In the genomic region with DNA sequence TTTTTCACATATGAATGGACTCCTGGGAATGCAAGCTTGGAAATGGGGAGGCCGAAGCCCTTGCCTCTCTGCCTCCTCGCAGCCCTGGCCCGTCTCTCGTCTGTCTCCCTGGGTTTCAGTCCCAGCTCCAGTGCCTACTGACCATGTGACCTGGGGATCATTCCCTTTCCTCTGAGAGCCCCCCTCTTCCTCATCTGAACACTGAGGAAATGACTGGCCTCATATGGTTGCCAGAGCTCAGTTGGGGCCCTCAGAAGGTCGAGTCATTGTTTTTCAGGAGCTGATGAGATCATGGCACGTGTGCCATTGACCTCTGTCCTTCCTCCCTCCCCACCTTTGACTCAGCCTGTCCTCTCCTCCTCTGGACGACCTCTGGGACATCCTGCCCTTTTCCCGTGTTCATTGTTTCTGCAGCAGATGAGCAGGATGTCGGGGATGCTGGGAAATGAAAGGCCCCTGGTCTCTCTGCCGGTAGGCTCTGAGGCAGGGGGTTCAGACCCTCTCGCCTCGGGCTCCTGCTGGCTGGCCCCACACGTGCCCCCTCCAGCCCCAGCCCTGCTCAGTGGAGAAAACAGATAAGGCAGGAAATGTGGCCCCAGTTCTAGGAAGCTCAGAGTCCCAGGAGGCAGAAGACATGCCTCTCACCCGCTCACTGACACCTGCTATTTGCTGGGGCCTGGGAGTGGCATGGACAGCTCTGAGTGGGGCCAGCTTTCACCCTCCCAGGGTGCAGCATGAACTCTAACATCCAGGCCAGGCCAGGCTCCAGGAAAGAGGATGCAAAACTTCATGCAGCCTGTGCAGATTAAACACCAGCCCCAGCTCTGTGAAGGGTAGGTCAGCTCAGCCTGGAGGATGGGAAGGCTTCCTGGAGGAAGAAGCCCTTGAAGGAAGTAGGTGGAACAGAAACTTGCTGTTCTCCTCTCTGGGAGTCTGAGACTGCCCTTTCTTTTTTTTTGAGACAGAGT, we compare ENCODE assay signal across 8 cellular contexts. TPM values are rescaled to one million over a fixed set of nuclear protein-coding genes. Genes with fewer than 3 reads are reported as not detected.
DNase-seq lines count a peak whose midpoint lies in the region; ATAC-seq and TF ChIP-seq lines count a peak whose summit lies in the region.

No MANE protein-coding gene starts in this region.

- H3K9me3 ChIP-seq in adrenal gland (replicated peaks in 1 of 3) (no peaks in the 10 kb centered on the region), liver (ENCODE audit: control insufficient read depth in 4 of 4, low read length in 3 of 4) (no peaks in the 10 kb centered on the region)

- TF ChIP-seq CTCF in adrenal gland (IDR thresholded peaks at IDR 0.05) (no peak), liver (IDR thresholded peaks at IDR 0.05; ENCODE audit: low read depth, low read length, missing input control) (no peak)

- H3K36me3 ChIP-seq in adrenal gland (replicated peaks in 1 of 2) (no peaks in the 10 kb centered on the region), liver (ENCODE audit: control insufficient read depth in 4 of 4, insufficient read depth in 3 of 4, low read depth in 1 of 4, low read length in 3 of 4) (no peaks in the 10 kb centered on the region)

- ATAC-seq in GM21528 (IDR thresholded peaks at IDR 0.05; ENCODE audit: low FRiP score, unreplicated experiment) (no peak), HG03457 (IDR thresholded peaks at IDR 0.05; ENCODE audit: unreplicated experiment) (no peak), GM18511 (IDR thresholded peaks at IDR 0.05; ENCODE audit: unreplicated experiment) (no peak)

- H3K4me1 ChIP-seq in adrenal gland (replicated peaks in 1 of 2), result peaks cover 15 to 38% of the 10 kb centered on the region in 2 donors
- H3K4me1 ChIP-seq in liver (ENCODE audit: control insufficient read depth in 4 of 4, insufficient read depth in 4 of 4, low read length in 3 of 4), result peaks cover 5 to 16% (median 13%) of the 10 kb centered on the region in 4 donors

- H3K4me3 ChIP-seq in adrenal gland (no peak overlapping the region), liver (ENCODE audit: low read depth in 1 of 3, low read length in 3 of 3) (no peak overlapping the region)

- TF ChIP-seq RAD21 in liver (IDR thresholded peaks at IDR 0.05), result no peak

- no peak overlapping the region for H3K9ac ChIP-seq in liver (ENCODE audit: low read depth in 1 of 2, low read length in 2 of 2)

- H3K27ac ChIP-seq in adrenal gland, result peak overlapping the region; percentile 9 to 91 (median 79)
- peak overlapping the region; percentile 58 to 82 for H3K27ac ChIP-seq in liver (ENCODE audit: low read depth in 1 of 2, low read length in 2 of 2)

- 20 to 25% (median 24%) methylated on average over 14 of the region's 14 CpGs for WGBS in adrenal gland, 4 donors
- WGBS in liver, result 38% methylated on average over 14 of the region's 14 CpGs

- peak in 1 of 2 donors; percentile 29 for TF ChIP-seq POLR2A in adrenal gland (IDR thresholded peaks at IDR 0.05)

- H3K27me3 ChIP-seq in adrenal gland, result no peaks in the 10 kb centered on the region
- no peaks in the 10 kb centered on the region for H3K27me3 ChIP-seq in liver (ENCODE audit: control insufficient read depth in 4 of 4, insufficient read depth in 4 of 4, low read length in 3 of 4)

- DNase-seq in A172 (ENCODE audit: low spot score) (peak; percentile 80), HT1080 (ENCODE audit: low read depth) (peak; percentile 95), adrenal gland (peak in 6 of 7 donors; percentile 72 to 86 (median 81)), NCI-H2196 treated with DMSO at 0.1 percent for 48 hours (lab: John Stamatoyannopoulos, UW; ENCODE audit: unreplicated experiment) (no peak)

- intact Hi-C loops in adrenal gland (cut with DNase I), result no loop called here

TF ChIP-seq in liver, 16 proteins besides CTCF, POLR2A, EP300 and RAD21 (continues in another document):
- TF ChIP-seq TAF1 (conservative IDR thresholded peaks at IDR 0.05), result no peak
- TF ChIP-seq FOXA1 (IDR thresholded peaks at IDR 0.05), result no peak
- TF ChIP-seq HNF4A (conservative IDR thresholded peaks at IDR 0.05), result peak; percentile 80 to 81
- TF ChIP-seq NR2F2 (IDR thresholded peaks at IDR 0.05), result peak; percentile 100
- peak; percentile 20 for TF ChIP-seq HNF4G (IDR thresholded peaks at IDR 0.05)
- TF ChIP-seq, protein P1, sequence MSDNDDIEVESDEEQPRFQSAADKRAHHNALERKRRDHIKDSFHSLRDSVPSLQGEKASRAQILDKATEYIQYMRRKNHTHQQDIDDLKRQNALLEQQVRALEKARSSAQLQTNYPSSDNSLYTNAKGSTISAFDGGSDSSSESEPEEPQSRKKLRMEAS (IDR thresholded peaks at IDR 0.05), result peak; percentile 86
- peak; percentile 56 for TF ChIP-seq YY1 (IDR thresholded peaks at IDR 0.05)
- TF ChIP-seq SP1 (IDR thresholded peaks at IDR 0.05), result peak; percentile 78
- TF ChIP-seq GABPA (IDR thresholded peaks at IDR 0.05 in 1 of 2, conservative IDR thresholded peaks at IDR 0.05 in 1 of 2), result peak in 1 of 2 donors; percentile 43
- TF ChIP-seq, protein P2, sequence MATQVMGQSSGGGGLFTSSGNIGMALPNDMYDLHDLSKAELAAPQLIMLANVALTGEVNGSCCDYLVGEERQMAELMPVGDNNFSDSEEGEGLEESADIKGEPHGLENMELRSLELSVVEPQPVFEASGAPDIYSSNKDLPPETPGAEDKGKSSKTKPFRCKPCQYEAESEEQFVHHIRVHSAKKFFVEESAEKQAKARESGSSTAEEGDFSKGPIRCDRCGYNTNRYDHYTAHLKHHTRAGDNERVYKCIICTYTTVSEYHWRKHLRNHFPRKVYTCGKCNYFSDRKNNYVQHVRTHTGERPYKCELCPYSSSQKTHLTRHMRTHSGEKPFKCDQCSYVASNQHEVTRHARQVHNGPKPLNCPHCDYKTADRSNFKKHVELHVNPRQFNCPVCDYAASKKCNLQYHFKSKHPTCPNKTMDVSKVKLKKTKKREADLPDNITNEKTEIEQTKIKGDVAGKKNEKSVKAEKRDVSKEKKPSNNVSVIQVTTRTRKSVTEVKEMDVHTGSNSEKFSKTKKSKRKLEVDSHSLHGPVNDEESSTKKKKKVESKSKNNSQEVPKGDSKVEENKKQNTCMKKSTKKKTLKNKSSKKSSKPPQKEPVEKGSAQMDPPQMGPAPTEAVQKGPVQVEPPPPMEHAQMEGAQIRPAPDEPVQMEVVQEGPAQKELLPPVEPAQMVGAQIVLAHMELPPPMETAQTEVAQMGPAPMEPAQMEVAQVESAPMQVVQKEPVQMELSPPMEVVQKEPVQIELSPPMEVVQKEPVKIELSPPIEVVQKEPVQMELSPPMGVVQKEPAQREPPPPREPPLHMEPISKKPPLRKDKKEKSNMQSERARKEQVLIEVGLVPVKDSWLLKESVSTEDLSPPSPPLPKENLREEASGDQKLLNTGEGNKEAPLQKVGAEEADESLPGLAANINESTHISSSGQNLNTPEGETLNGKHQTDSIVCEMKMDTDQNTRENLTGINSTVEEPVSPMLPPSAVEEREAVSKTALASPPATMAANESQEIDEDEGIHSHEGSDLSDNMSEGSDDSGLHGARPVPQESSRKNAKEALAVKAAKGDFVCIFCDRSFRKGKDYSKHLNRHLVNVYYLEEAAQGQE (IDR thresholded peaks at IDR 0.05), result peak; percentile 69
- peak; percentile 98 for TF ChIP-seq RXRA (IDR thresholded peaks at IDR 0.05)
- peak; percentile 8 for TF ChIP-seq FOXA2 (IDR thresholded peaks at IDR 0.05)
- peak; percentile 93 to 96 for TF ChIP-seq JUND (IDR thresholded peaks at IDR 0.05)

RNA-seq across cellular contexts. Expression of a gene that starts 8.3 kb away (rescaled TPM):
- 55.0 and 67.7 TPM in 2 replicates for total RNA-seq in A172 (2014; rRNA removed; shearing (Covaris generic))
- 47.7 and 64.3 TPM in 2 replicates for total RNA-seq in HT1080 (2014; rRNA removed; shearing (Covaris generic))
- polyA plus RNA-seq in HT1080 (2015; cell fraction: cytosol; rRNA removed), result 51.0 and 63.9 TPM in 2 replicates
- 125 and 197 TPM in 2 replicates for polyA plus RNA-seq in HT1080 (2015; cell fraction: nucleus; rRNA removed)
- total RNA-seq in adrenal gland, result 10 to 100 TPM; 29.9 to 64.9 (median 49.7) TPM
- polyA plus RNA-seq in adrenal gland, result 100 to 1,000 TPM in 2 of 3 donors, 1 to 10 TPM in 1; 8.5 to 283 (median 231) TPM
- total RNA-seq in liver, result 1 to 10 TPM; 6.6 to 7.4 TPM
- 10 to 100 TPM in 1 of 2 donors, 1 to 10 TPM in 1; 7.8 to 12.2 TPM for polyA plus RNA-seq in liver

RNA-seq across cellular contexts. Expression of a gene that starts 15.0 kb away (rescaled TPM):
- 33.4 and 34.8 TPM in 2 replicates for total RNA-seq in A172 (2014; rRNA removed; shearing (Covaris generic))
- 69.7 and 86.6 TPM in 2 replicates for total RNA-seq in HT1080 (2014; rRNA removed; shearing (Covaris generic))
- 33.8 and 37.4 TPM in 2 replicates for polyA plus RNA-seq in HT1080 (2015; cell fraction: cytosol; rRNA removed)
- 56.3 and 60.9 TPM in 2 replicates for polyA plus RNA-seq in HT1080 (2015; cell fraction: nucleus; rRNA removed)
- 10 to 100 TPM; 24.8 to 76.8 (median 51.8) TPM for total RNA-seq in adrenal gland
- 10 to 100 TPM; 36.7 to 54.6 (median 47.9) TPM for polyA plus RNA-seq in adrenal gland
- total RNA-seq in liver, result 10 to 100 TPM; 13.5 to 19.6 TPM
- 10 to 100 TPM in 1 of 2 donors, 1 to 10 TPM in 1; 6.7 to 21.8 TPM for polyA plus RNA-seq in liver

RNA-seq across cellular contexts. Expression of a gene that starts 16.1 kb away (rescaled TPM):
- 2.9 and 3.7 TPM in 2 replicates for total RNA-seq in A172 (2014; rRNA removed; shearing (Covaris generic))
- total RNA-seq in HT1080 (2014; rRNA removed; shearing (Covaris generic)), result 1.0 and 1.1 TPM in 2 replicates
- polyA plus RNA-seq in HT1080 (2015; cell fraction: cytosol; rRNA removed), result 0.76 and 0.95 TPM in 2 replicates
- polyA plus RNA-seq in HT1080 (2015; cell fraction: nucleus; rRNA removed), result 1.9 and 3.5 TPM in 2 replicates
- 1 to 10 TPM; 1.0 to 5.8 (median 3.8) TPM for total RNA-seq in adrenal gland
- 10 to 100 TPM in 2 of 3 donors, 1 to 10 TPM in 1; 5.0 to 20.2 (median 14.6) TPM for polyA plus RNA-seq in adrenal gland
- total RNA-seq in liver, result 1 to 10 TPM; 1.4 to 2.3 TPM
- 1 to 10 TPM; 3.3 TPM for polyA plus RNA-seq in liver

RNA-seq across cellular contexts. Expression of a gene that starts 19.5 kb away (rescaled TPM):
- 0.60 and 8.3 TPM in 2 replicates for total RNA-seq in A172 (2014; rRNA removed; shearing (Covaris generic))
- 0.85 TPM in 1 of 2 replicates, not detected in the other for total RNA-seq in HT1080 (2014; rRNA removed; shearing (Covaris generic))
- polyA plus RNA-seq in HT1080 (2015; cell fraction: cytosol; rRNA removed), result 0.23 and 0.55 TPM in 2 replicates
- polyA plus RNA-seq in HT1080 (2015; cell fraction: nucleus; rRNA removed), result 1.1 and 1.6 TPM in 2 replicates
- total RNA-seq in adrenal gland (under 1 TPM in 3 of 8 donors, not detected in 5; 0.36 to 0.50 (median 0.48) TPM), liver (under 1 TPM; 0.17 to 0.33 TPM)
- polyA plus RNA-seq in adrenal gland (1 to 10 TPM in 2 of 3 donors, not detected in 1; 1.2 to 2.9 TPM), liver (under 1 TPM in 1 of 2 donors, not detected in 1; 0.06 TPM)

RNA-seq across cellular contexts. Expression of a gene that starts 34.4 kb away (rescaled TPM):
- 26.6 and 32.6 TPM in 2 replicates for total RNA-seq in A172 (2014; rRNA removed; shearing (Covaris generic))
- total RNA-seq in HT1080 (2014; rRNA removed; shearing (Covaris generic)), result 58.9 and 65.7 TPM in 2 replicates
- polyA plus RNA-seq in HT1080 (2015; cell fraction: cytosol; rRNA removed), result 41.4 and 46.5 TPM in 2 replicates
- 38.8 and 47.8 TPM in 2 replicates for polyA plus RNA-seq in HT1080 (2015; cell fraction: nucleus; rRNA removed)
- total RNA-seq in adrenal gland (10 to 100 TPM; 41.4 to 96.1 (median 60.7) TPM), liver (10 to 100 TPM in 1 of 2 donors, 1 to 10 TPM in 1; 6.9 to 21.2 TPM)
- polyA plus RNA-seq in adrenal gland (10 to 100 TPM; 11.2 to 80.5 (median 73.6) TPM), liver (10 to 100 TPM in 1 of 2 donors, 1 to 10 TPM in 1; 5.5 to 15.9 TPM)
